In genomic region chr6:62613920-62614319, GRCh38 we compare ENCODE assay signal across 24 cellular contexts.
"Had no signal": no experiment of that assay in that cellular context is flagged by ENCODE, and none has a peak within 500 bp of the region (broad histone marks: within the 10 kb centered on the region; RNA-seq: fewer than 3 reads in every experiment).

No MANE protein-coding gene starts in this region.

- H3K9me3 ChIP-seq: MG63, SJSA1 had no signal

- H3K36me3 ChIP-seq: MG63, SJSA1 had no signal

- H3K27me3 ChIP-seq: MG63, SJSA1 had no signal

- FAIRE-seq: HepG2 had no signal

- H3K27ac ChIP-seq: HL-60, SJSA1, SK-N-MC had no signal

- ATAC-seq: Panc1, PC-3 had no signal

- DNase-seq: IMR-90, KG1, MG63, NCI-H1092, NCI-H1105 treated with DMSO at 0.1 percent for 48 hours, NCI-H1417 treated with DMSO at 0.1 percent for 48 hours, NCI-H187, NCI-H2029, NCI-H2081 treated with DMSO at 0.1 percent for 48 hours, NCI-H2171, NCI-H226, NCI-H446, NCI-H510A, NCI-H524 treated with DMSO at 0.1 percent for 48 hours, NCI-H69, NCI-H774, PC-3, Right ventricle myocardium superior, SIG-M5 had no signal

- H3K4me1 ChIP-seq: SJSA1 had no signal

- H3K4me3 ChIP-seq: MG63, SJSA1, SK-N-MC had no signal
